9 cellular contexts compared by ENCODE assay signal in genomic region chr15:65029736-65030208, GRCh38. TPM values are rescaled to one million over a fixed set of nuclear protein-coding genes. Genes with fewer than 3 reads are reported as not detected.
A peak's percentile ranks its signal among the peaks of the same experiment; 100 is the strongest.
DNase-seq lines count a peak whose midpoint lies in the region; ATAC-seq and TF ChIP-seq lines count a peak whose summit lies in the region.
"Had no signal": no experiment of that assay in that cellular context is flagged by ENCODE, and none has a peak within 500 bp of the region (broad histone marks: within the 10 kb centered on the region; RNA-seq: fewer than 3 reads in every experiment).

No MANE protein-coding gene starts in this region.

- H3K4me3 Mint-ChIP-seq in activated naive CD8-positive, alpha-beta T cell treated with anti-CD3 and anti-CD28 coated beads, Interleukin-2, amount 10 ng/mL, durations not matched to agents 7 days and 5 days, result peak overlapping the region; percentile 55

- peaks cover 14% of the 10 kb centered on the region for H3K4me1 Mint-ChIP-seq in activated naive CD8-positive, alpha-beta T cell treated with anti-CD3 and anti-CD28 coated beads, Interleukin-2, amount 10 ng/mL, durations not matched to agents 7 days and 5 days

- no peaks in the 10 kb centered on the region for H3K36me3 Mint-ChIP-seq in activated naive CD8-positive, alpha-beta T cell treated with anti-CD3 and anti-CD28 coated beads, Interleukin-2, amount 10 ng/mL, durations not matched to agents 7 days and 5 days

- TF ChIP-seq POLR2A in heart left ventricle (IDR thresholded peaks at IDR 0.05) (no peak), upper lobe of left lung (IDR thresholded peaks at IDR 0.05) (no peak)

- no peak overlapping the region for H3K27ac Mint-ChIP-seq in activated naive CD8-positive, alpha-beta T cell treated with anti-CD3 and anti-CD28 coated beads, Interleukin-2, amount 10 ng/mL, durations not matched to agents 7 days and 5 days

- WGBS in heart left ventricle, 4 donors, result 61 to 64% (median 63%) methylated on average over 12 of the region's 12 CpGs
- WGBS in mesodermal cell (ENCODE audit: insufficient coverage in 2 of 2), 2 experiments, result 80 to 85% methylated on average over 5 to 9 of the region's 12 CpGs
- WGBS in upper lobe of left lung, 2 donors, result 56 to 59% methylated on average over 12 of the region's 12 CpGs

- H3K27ac ChIP-seq in heart left ventricle, result peak overlapping the region in 8 of 12 donors; percentile 70 to 90 (median 77)
- no peak overlapping the region for H3K27ac ChIP-seq in mesodermal cell (ENCODE audit: low read depth, low read length, severe bottlenecking)
- peak overlapping the region in 2 of 4 donors; percentile 73 to 84 for H3K27ac ChIP-seq in upper lobe of left lung

- H3K27me3 ChIP-seq in heart left ventricle (peaks cover 0 to 5% (median 0%) of the 10 kb centered on the region in 9 donors), upper lobe of left lung (no peaks in the 10 kb centered on the region)

- TF ChIP-seq EP300 in upper lobe of left lung (IDR thresholded peaks at IDR 0.05), result no peak

- no peaks in the 10 kb centered on the region for H3K9me3 ChIP-seq in heart left ventricle
- H3K9me3 ChIP-seq in mesodermal cell (ENCODE audit: control insufficient read depth, low read length), result no peaks in the 10 kb centered on the region
- H3K9me3 ChIP-seq in upper lobe of left lung, result no peaks in the 10 kb centered on the region

- peak overlapping the region in 11 of 12 donors; percentile 61 to 99 (median 90) for H3K4me3 ChIP-seq in heart left ventricle
- peak overlapping the region; percentile 80 for H3K4me3 ChIP-seq in mesodermal cell (ENCODE audit: extremely low read depth, insufficient read depth, low read length, poor library complexity, severe bottlenecking)
- peak overlapping the region in 3 of 4 donors; percentile 64 to 92 (median 86) for H3K4me3 ChIP-seq in upper lobe of left lung

- ATAC-seq in heart left ventricle (no peak), Right ventricle myocardium superior (ENCODE audit: poor library complexity) (no peak), upper lobe of left lung (ENCODE audit: low FRiP score in 2 of 2) (no peak), GM19455 (IDR thresholded peaks at IDR 0.05; ENCODE audit: unreplicated experiment) (no peak)
- ATAC-seq in activated naive CD8-positive, alpha-beta T cell treated with anti-CD3 and anti-CD28 coated beads, Interleukin-2, amount 10 ng/mL, durations not matched to agents 7 days and 5 days (ENCODE audit: low read depth), result no peak

- TF ChIP-seq CTCF in heart left ventricle (IDR thresholded peaks at IDR 0.05) (no peak), upper lobe of left lung (IDR thresholded peaks at IDR 0.05) (no peak)

- no peaks in the 10 kb centered on the region for H3K9me3 Mint-ChIP-seq in activated naive CD8-positive, alpha-beta T cell treated with anti-CD3 and anti-CD28 coated beads, Interleukin-2, amount 10 ng/mL, durations not matched to agents 7 days and 5 days

- H3K4me1 ChIP-seq in heart left ventricle (peaks cover 0 to 35% (median 10%) of the 10 kb centered on the region in 12 donors), mesodermal cell (ENCODE audit: control insufficient read depth, insufficient read depth, low read length, poor library complexity, severe bottlenecking) (peaks cover 10% of the 10 kb centered on the region), upper lobe of left lung (peaks cover 17 to 27% (median 22%) of the 10 kb centered on the region in 4 donors)

- H3K27me3 Mint-ChIP-seq in activated naive CD8-positive, alpha-beta T cell treated with anti-CD3 and anti-CD28 coated beads, Interleukin-2, amount 10 ng/mL, durations not matched to agents 7 days and 5 days, result peaks cover 17% of the 10 kb centered on the region

- intact Hi-C loops in heart left ventricle (cut with DNase I) (loop anchor here in 8 of 10 donors (1.0 to 10.0 kb wide), 7 partner anchors 39 to 268 kb away; partner anchors contain the start of genes RNU5A-1 (in 2 of the 8) and KBTBD13 (in 1 of the 8)), Right ventricle myocardium superior (cut with DNase I) (loop anchor here (10.0 kb wide), 1 partner anchor 55 kb away; no protein-coding TSS in a partner anchor), posterior vena cava (cut with DNase I) (loop anchor here (5.0 to 10.0 kb wide), 2 partner anchors 55 to 73 kb away; no protein-coding TSS in a partner anchor)

- peaks cover 0 to 21% (median 17%) of the 10 kb centered on the region in 9 donors for H3K36me3 ChIP-seq in heart left ventricle
- H3K36me3 ChIP-seq in mesodermal cell (ENCODE audit: control insufficient read depth, insufficient read depth, low read length), result peaks cover 17% of the 10 kb centered on the region
- H3K36me3 ChIP-seq in upper lobe of left lung, result peaks cover 0 to 18% (median 7%) of the 10 kb centered on the region in 4 donors

- POLR2A ChIA-PET in activated naive CD8-positive, alpha-beta T cell treated with anti-CD3 and anti-CD28 coated beads, Interleukin-2, amount 10 ng/mL, durations not matched to agents 7 days and 5 days (lab: Charles Lee), result no interaction called here

- DNase-seq in heart left ventricle (no peak), Right ventricle myocardium superior (no peak), upper lobe of left lung (no peak), NCI-H2107 (lab: John Stamatoyannopoulos, UW) (no peak), posterior vena cava (ENCODE audit: low spot score) (no peak)
- DNase-seq in activated naive CD8-positive, alpha-beta T cell treated with anti-CD3 and anti-CD28 coated beads, Interleukin-2, amount 10 ng/mL, durations not matched to agents 7 days and 5 days, result no peak
- DNase-seq: DMS 273 treated with DMSO at 0.1 percent for 48 hours had no signal

RNA-seq across cellular contexts. Expression of gene MTFMT, which starts 0.3 kb away (rescaled TPM):
- total RNA-seq in heart left ventricle (10 to 100 TPM; 14.3 to 41.0 (median 20.5) TPM), Right ventricle myocardium superior (17.3 TPM), upper lobe of left lung (10 to 100 TPM; 15.8 to 35.6 (median 25.5) TPM), posterior vena cava (10 to 100 TPM; 14.9 to 20.0 TPM)
- 10 to 100 TPM in 1 of 2 donors, 1 to 10 TPM in 1; 6.0 to 14.4 TPM for polyA plus RNA-seq in heart left ventricle
- 10 to 100 TPM; 19.8 to 21.3 TPM for total RNA-seq in activated naive CD8-positive, alpha-beta T cell treated with anti-CD3 and anti-CD28 coated beads, Interleukin-2, amount 10 ng/mL, durations not matched to agents 7 days and 5 days
- 9.4 TPM for polyA plus RNA-seq in mesodermal cell (2013, experiment 1 of 2)
- polyA plus RNA-seq in mesodermal cell (2013, experiment 2 of 2), result 12.2 TPM

RNA-seq across cellular contexts. Expression of gene SLC51B, which starts 15.4 kb away (rescaled TPM):
- total RNA-seq in heart left ventricle (not detected), Right ventricle myocardium superior (not detected), upper lobe of left lung (1 to 10 TPM in 3 of 6 donors, under 1 TPM in 1, not detected in 2; 0.69 to 6.6 (median 4.4) TPM), posterior vena cava (not detected)
- polyA plus RNA-seq in heart left ventricle, result under 1 TPM in 1 of 2 donors, not detected in 1; 0.08 TPM
- total RNA-seq in activated naive CD8-positive, alpha-beta T cell treated with anti-CD3 and anti-CD28 coated beads, Interleukin-2, amount 10 ng/mL, durations not matched to agents 7 days and 5 days, result not detected
- not detected for polyA plus RNA-seq in mesodermal cell (2013, experiment 1 of 2)
- not detected for polyA plus RNA-seq in mesodermal cell (2013, experiment 2 of 2)

RNA-seq across cellular contexts. Expression of gene RASL12, which starts 38.0 kb away (rescaled TPM):
- total RNA-seq in heart left ventricle (10 to 100 TPM in 7 of 9 donors, 1 to 10 TPM in 2; 8.3 to 35.0 (median 12.2) TPM), Right ventricle myocardium superior (19.7 TPM), upper lobe of left lung (10 to 100 TPM; 12.8 to 49.9 (median 24.9) TPM), posterior vena cava (10 to 100 TPM; 82.4 to 93.9 TPM)
- polyA plus RNA-seq in heart left ventricle, result 10 to 100 TPM; 13.3 to 13.7 TPM
- not detected for total RNA-seq in activated naive CD8-positive, alpha-beta T cell treated with anti-CD3 and anti-CD28 coated beads, Interleukin-2, amount 10 ng/mL, durations not matched to agents 7 days and 5 days
- 22.5 TPM for polyA plus RNA-seq in mesodermal cell (2013, experiment 1 of 2)
- polyA plus RNA-seq in mesodermal cell (2013, experiment 2 of 2), result 18.4 TPM

RNA-seq across cellular contexts. Expression of gene SPG21, which starts 40.1 kb away (rescaled TPM):
- total RNA-seq in heart left ventricle (10 to 100 TPM; 38.2 to 63.6 (median 48.7) TPM), Right ventricle myocardium superior (44.9 TPM), upper lobe of left lung (100 to 1,000 TPM in 3 of 6 donors, 10 to 100 TPM in 3; 58.8 to 113 (median 94.7) TPM), posterior vena cava (10 to 100 TPM; 65.8 to 78.2 TPM)
- 10 to 100 TPM; 34.9 to 70.3 TPM for polyA plus RNA-seq in heart left ventricle
- total RNA-seq in activated naive CD8-positive, alpha-beta T cell treated with anti-CD3 and anti-CD28 coated beads, Interleukin-2, amount 10 ng/mL, durations not matched to agents 7 days and 5 days, result 10 to 100 TPM; 55.1 to 57.0 TPM
- polyA plus RNA-seq in mesodermal cell (2013, experiment 1 of 2), result 80.3 TPM
- 71.2 TPM for polyA plus RNA-seq in mesodermal cell (2013, experiment 2 of 2)

RNA-seq across cellular contexts. Expression of gene KBTBD13, which starts 46.8 kb away (rescaled TPM):
- total RNA-seq in heart left ventricle, result 10 to 100 TPM in 1 of 9 donors, 1 to 10 TPM in 8; 3.2 to 11.8 (median 4.2) TPM
- 1 to 10 TPM in 1 of 2 donors, under 1 TPM in 1; 0.78 to 9.0 TPM for polyA plus RNA-seq in heart left ventricle
- total RNA-seq in Right ventricle myocardium superior, result 9.4 TPM
- not detected for total RNA-seq in activated naive CD8-positive, alpha-beta T cell treated with anti-CD3 and anti-CD28 coated beads, Interleukin-2, amount 10 ng/mL, durations not matched to agents 7 days and 5 days
- not detected for polyA plus RNA-seq in mesodermal cell (2013, experiment 1 of 2)
- polyA plus RNA-seq in mesodermal cell (2013, experiment 2 of 2), result not detected
- not detected for total RNA-seq in upper lobe of left lung
- under 1 TPM; 0.37 to 0.57 TPM for total RNA-seq in posterior vena cava

Comparison
In these comparisons a context has a peak if more than half of its experiments do, and no peak if none do; other contexts are left out.
1. RNA of gene RASL12, which starts 38.0 kb away (total RNA-seq): 82.4 to 93.9 TPM in posterior vena cava, 12.8 to 49.9 TPM in upper lobe of left lung, 19.7 TPM in Right ventricle myocardium superior (single experiment) and 8.3 to 35.0 TPM in heart left ventricle; not detected in activated naive CD8-positive, alpha-beta T cell treated with anti-CD3 and anti-CD28 coated beads, Interleukin-2, amount 10 ng/mL, durations not matched to agents 7 days and 5 days; every median in the first group is over 4 times any median in the second.
2. Peak in every context shown above with its lines, with median percentiles within 50 percentile points of each other: H3K4me3 ChIP-seq.